In the genomic region with DNA sequence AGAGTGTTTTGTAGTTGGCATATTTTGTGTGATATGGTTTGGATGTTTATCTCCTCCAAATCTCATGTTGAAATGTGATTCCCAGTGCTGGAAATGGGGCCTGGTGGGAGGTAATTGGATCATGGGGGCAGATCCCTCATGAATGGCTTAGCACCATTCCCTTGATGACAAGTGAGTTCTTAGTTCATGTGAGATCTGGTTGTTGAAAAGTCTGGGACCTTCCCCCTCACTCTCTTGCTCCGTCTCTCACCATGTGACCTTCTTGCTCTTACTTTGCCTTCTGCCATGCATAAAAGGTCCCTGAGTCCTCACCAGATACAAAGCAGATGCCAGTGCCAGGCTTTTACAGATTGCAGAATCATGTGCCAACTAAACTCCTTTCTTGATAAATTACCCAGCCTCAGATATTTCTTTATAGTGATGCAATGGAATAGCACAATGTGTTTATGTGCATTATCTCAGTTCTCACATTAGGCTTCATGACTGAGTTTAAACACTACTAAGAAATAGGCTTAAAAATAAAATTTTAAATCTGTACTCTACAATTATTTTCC, we compare ENCODE assay signal across 17 cellular contexts.
A peak's percentile ranks its signal among the peaks of the same experiment; 100 is the strongest.
DNase-seq lines count a peak whose midpoint lies in the region; ATAC-seq and TF ChIP-seq lines count a peak whose summit lies in the region.
"Had no signal": no experiment of that assay in that cellular context is flagged by ENCODE, and none has a peak within 500 bp of the region (broad histone marks: within the 10 kb centered on the region; RNA-seq: fewer than 3 reads in every experiment).

No MANE protein-coding gene starts in this region.

- no peak for TF ChIP-seq CTCF in activated CD8-positive, alpha-beta T cell treated with anti-CD3 and anti-CD28 coated beads for 36 hours (IDR thresholded peaks at IDR 0.05)
- TF ChIP-seq CTCF in MCF 10A (IDR thresholded peaks at IDR 0.05; ENCODE audit: unreplicated experiment), result no peak

- intact Hi-C loops in activated CD8-positive, alpha-beta T cell treated with anti-CD3 and anti-CD28 coated beads for 36 hours (cut with micrococcal nuclease), result no loop called here
- intact Hi-C loops in MCF 10A (cut with micrococcal nuclease), result no loop called here

- H3K27ac Mint-ChIP-seq in activated CD8-positive, alpha-beta T cell treated with anti-CD3 and anti-CD28 coated beads for 36 hours, result no peak overlapping the region
- no peak overlapping the region for H3K27ac Mint-ChIP-seq in MCF 10A (ENCODE audit: low read depth, unreplicated experiment)
- H3K27ac Mint-ChIP-seq: B cell; CD4-positive, CD25-positive, alpha-beta regulatory T cell; CD8-positive, alpha-beta T cell; GM23338; H9 had no signal

- ATAC-seq in activated CD8-positive, alpha-beta T cell treated with anti-CD3 and anti-CD28 coated beads for 36 hours, result no peak
- ATAC-seq: CD8-positive, alpha-beta T cell; GM12878; GM23338; HCT116 had no signal

- no peaks in the 10 kb centered on the region for H3K4me1 Mint-ChIP-seq in activated CD8-positive, alpha-beta T cell treated with anti-CD3 and anti-CD28 coated beads for 36 hours (ENCODE audit: low read depth)
- H3K4me1 Mint-ChIP-seq in MCF 10A (ENCODE audit: insufficient read depth, unreplicated experiment), result no peaks in the 10 kb centered on the region
- H3K4me1 Mint-ChIP-seq: B cell; CD4-positive, CD25-positive, alpha-beta regulatory T cell; GM23338; H9 had no signal

- H3K36me3 Mint-ChIP-seq in activated CD8-positive, alpha-beta T cell treated with anti-CD3 and anti-CD28 coated beads for 36 hours (ENCODE audit: low read depth), result no peaks in the 10 kb centered on the region
- H3K36me3 Mint-ChIP-seq in MCF 10A (ENCODE audit: insufficient read depth, unreplicated experiment), result peaks cover 6% of the 10 kb centered on the region
- H3K36me3 Mint-ChIP-seq: CD4-positive, CD25-positive, alpha-beta regulatory T cell; CD8-positive, alpha-beta T cell had no signal

- CTCF ChIA-PET in activated CD8-positive, alpha-beta T cell treated with anti-CD3 and anti-CD28 coated beads for 36 hours (lab: Charles Lee), result no interaction called here
- CTCF ChIA-PET in MCF 10A (lab: Yijun Ruan, JAX), result no interaction called here

- H3K27me3 Mint-ChIP-seq in activated CD8-positive, alpha-beta T cell treated with anti-CD3 and anti-CD28 coated beads for 36 hours, result no peaks in the 10 kb centered on the region
- H3K27me3 Mint-ChIP-seq in MCF 10A (ENCODE audit: insufficient read depth, unreplicated experiment), result no peaks in the 10 kb centered on the region
- H3K27me3 Mint-ChIP-seq: B cell; CD4-positive, CD25-positive, alpha-beta regulatory T cell had no signal

- H3K4me3 Mint-ChIP-seq in activated CD8-positive, alpha-beta T cell treated with anti-CD3 and anti-CD28 coated beads for 36 hours, result no peak overlapping the region
- H3K4me3 Mint-ChIP-seq in MCF 10A (ENCODE audit: unreplicated experiment), result no peak overlapping the region
- H3K4me3 Mint-ChIP-seq: B cell; CD4-positive, CD25-positive, alpha-beta regulatory T cell; CD8-positive, alpha-beta T cell; GM23338; H9 had no signal

- DNase-seq in NCI-H226 (peak; percentile 48), NCI-H82 treated with DMSO at 0.1 percent for 48 hours (lab: John Stamatoyannopoulos, UW; ENCODE audit: unreplicated experiment) (peak; percentile 4), left kidney (ENCODE audit: low read depth, low spot score) (peak; percentile 12), MCF 10A (ENCODE audit: unreplicated experiment) (no peak)
- no peak for DNase-seq in activated naive CD4-positive, alpha-beta T cell (lab: John Stamatoyannopoulos, UW)
- no peak for DNase-seq in activated CD8-positive, alpha-beta T cell treated with anti-CD3 and anti-CD28 coated beads for 36 hours
- DNase-seq: CD4-positive, CD25-positive, alpha-beta regulatory T cell; CD8-positive, alpha-beta T cell; DMS 273 treated with DMSO at 0.1 percent for 48 hours; DMS79; EL; GDM1; H9 had no signal

- H3K9me3 Mint-ChIP-seq in activated CD8-positive, alpha-beta T cell treated with anti-CD3 and anti-CD28 coated beads for 36 hours, result peaks cover 15% of the 10 kb centered on the region
- peaks cover 6% of the 10 kb centered on the region for H3K9me3 Mint-ChIP-seq in MCF 10A (ENCODE audit: unreplicated experiment)

- no TSS peak for BruUV-seq in MCF 10A (replicated peaks; lab: Mats Ljungman, UMichigan)

- POLR2A ChIA-PET in activated CD8-positive, alpha-beta T cell treated with anti-CD3 and anti-CD28 coated beads for 36 hours (lab: Charles Lee), result no interaction called here
- POLR2A ChIA-PET in MCF 10A (lab: Yijun Ruan, JAX), result no interaction called here

Comparison
In these comparisons a context has a peak if more than half of its experiments do, and no peak if none do; other contexts are left out.
1. DNase-seq: peak in NCI-H226 (single experiment), NCI-H82 treated with DMSO at 0.1 percent for 48 hours (single experiment) and left kidney (single experiment); none in activated naive CD4-positive, alpha-beta T cell (0 of 4), activated CD8-positive, alpha-beta T cell treated with anti-CD3 and anti-CD28 coated beads for 36 hours (single experiment) and MCF 10A (single experiment).